12 cellular contexts compared by ENCODE assay signal in the genomic region with DNA sequence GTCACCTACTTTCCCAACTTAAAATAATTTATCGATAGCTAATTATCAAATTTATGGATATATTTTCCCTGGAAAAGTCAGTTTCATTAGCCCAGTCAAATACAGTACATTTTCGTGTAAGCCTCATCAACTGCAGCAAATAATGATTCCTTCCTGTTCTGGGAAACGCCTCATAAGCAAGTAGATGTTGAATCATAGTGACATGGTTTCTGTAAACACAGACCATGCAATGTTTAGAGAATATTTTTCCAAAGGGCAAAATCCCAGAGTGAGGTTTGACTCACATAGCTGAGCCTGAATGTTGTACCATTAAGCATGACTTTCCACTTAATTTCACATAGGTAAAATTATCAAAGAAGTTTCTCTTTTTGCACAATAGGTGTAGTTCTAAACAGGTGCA. TPM values are rescaled to one million over a fixed set of nuclear protein-coding genes. Genes with fewer than 3 reads are reported as not detected.
DNase-seq lines count a peak whose midpoint lies in the region; ATAC-seq and TF ChIP-seq lines count a peak whose summit lies in the region.
"Had no signal": no experiment of that assay in that cellular context is flagged by ENCODE, and none has a peak within 500 bp of the region (broad histone marks: within the 10 kb centered on the region; RNA-seq: fewer than 3 reads in every experiment).

No MANE protein-coding gene starts in this region.

- H3K27me3 ChIP-seq in RWPE2 (ENCODE audit: insufficient read depth, poor library complexity, severe bottlenecking) = no peaks in the 10 kb centered on the region

- no peak overlapping the region for H3K4me3 ChIP-seq in RWPE2 (ENCODE audit: severe bottlenecking)
- H3K4me3 ChIP-seq: psoas muscle had no signal

- no peak for TF ChIP-seq POLR2A in GM18505 (IDR thresholded peaks at IDR 0.05; ENCODE audit: borderline replicate concordance, extremely low read depth, insufficient read depth, insufficient read length)

- peaks cover 10% of the 10 kb centered on the region for H3K4me1 ChIP-seq in RWPE2 (ENCODE audit: insufficient read depth, poor library complexity, severe bottlenecking)
- H3K4me1 ChIP-seq: psoas muscle had no signal

- peak; percentile 83 for ATAC-seq in RWPE2 (ENCODE audit: low read depth)
- ATAC-seq in omental fat pad (ENCODE audit: low FRiP score) = peak; percentile 47
- no peak for ATAC-seq in HG03520 (IDR thresholded peaks at IDR 0.05; ENCODE audit: unreplicated experiment)
- ATAC-seq in GM18505 (IDR thresholded peaks at IDR 0.05; ENCODE audit: unreplicated experiment) = no peak
- ATAC-seq: activated CD8-positive, alpha-beta T cell treated with anti-CD3 and anti-CD28 coated beads for 36 hours; psoas muscle had no signal

- H3K36me3 ChIP-seq in RWPE2 (ENCODE audit: low read depth) = no peaks in the 10 kb centered on the region

- DNase-seq in DMS53 (lab: John Stamatoyannopoulos, UW) (peak; percentile 38), RWPE2 (ENCODE audit: low spot score) (no peak), fibroblast of peridontal ligament (ENCODE audit: extremely low read depth) (peak; percentile 85), omental fat pad (ENCODE audit: low spot score) (no peak), SW 1271 (lab: John Stamatoyannopoulos, UW) (no peak), HUDEP-2 (lab: John Stamatoyannopoulos, UW; ENCODE audit: unreplicated experiment in 76 of 76) (no peak)
- DNase-seq: activated CD8-positive, alpha-beta T cell treated with anti-CD3 and anti-CD28 coated beads for 36 hours; psoas muscle; SHP77; stimulated activated naive CD4-positive, alpha-beta T cell treated with Interleukin-2 at 50 U/mL for 16 hours had no signal

- TF ChIP-seq CTCF in RWPE2 (IDR thresholded peaks at IDR 0.05; ENCODE audit: poor library complexity, severe bottlenecking) (no peak), omental fat pad (IDR thresholded peaks at IDR 0.05) (no peak)

- H3K9me3 ChIP-seq in RWPE2 (ENCODE audit: severe bottlenecking) = no peaks in the 10 kb centered on the region
- H3K9me3 ChIP-seq: psoas muscle had no signal

- no peak overlapping the region for H3K27ac ChIP-seq in RWPE2 (ENCODE audit: poor library complexity, severe bottlenecking)
- H3K27ac ChIP-seq: psoas muscle had no signal

RNA-seq across cellular contexts. Expression of gene VNN1, which starts 16.7 kb away (rescaled TPM):
- total RNA-seq in omental fat pad = 10 to 100 TPM in 1 of 4 donors, 1 to 10 TPM in 3; 2.5 to 21.4 (median 6.0) TPM
- total RNA-seq: activated CD8-positive, alpha-beta T cell treated with anti-CD3 and anti-CD28 coated beads for 36 hours had no signal

RNA-seq across cellular contexts. Expression of gene VNN2, which starts 27.1 kb away (rescaled TPM):
- 10 to 100 TPM in 3 of 4 donors, 1 to 10 TPM in 1; 4.7 to 66.0 (median 22.5) TPM for total RNA-seq in omental fat pad

Comparison
In these comparisons a context has a peak if more than half of its experiments do, and no peak if none do; other contexts are left out.
1. DNase-seq: peak in DMS53 (single experiment) and fibroblast of peridontal ligament (single experiment); none in RWPE2 (single experiment), omental fat pad (single experiment), SW 1271 (0 of 2) and HUDEP-2 (0 of 76).
2. ATAC-seq: peak in RWPE2 (single experiment) and omental fat pad (single experiment); none in HG03520 (single experiment) and GM18505 (single experiment).